In genomic region chr11:107590460-107591097, GRCh38 we compare ENCODE assay signal across 8 cellular contexts. TPM values are rescaled to one million over a fixed set of nuclear protein-coding genes. Genes with fewer than 3 reads are reported as not detected.
A peak's percentile ranks its signal among the peaks of the same experiment; 100 is the strongest.
DNase-seq lines count a peak whose midpoint lies in the region; ATAC-seq and TF ChIP-seq lines count a peak whose summit lies in the region.

No MANE protein-coding gene starts in this region.

- H3K9me3 ChIP-seq in MM.1S (replicated peaks; ENCODE audit: insufficient read depth, low read length), result no peaks in the 10 kb centered on the region

- peak overlapping the region; percentile 93 for H2AFZ ChIP-seq in MM.1S (ENCODE audit: low read length)

- H4K20me1 ChIP-seq in MM.1S (ENCODE audit: insufficient read depth, low read length), result no peaks in the 10 kb centered on the region

- H3K4me1 ChIP-seq in MM.1S (ENCODE audit: low read length), result no peaks in the 10 kb centered on the region

- H3K27ac ChIP-seq in MM.1S (ENCODE audit: low read length) (no peak overlapping the region), dorsolateral prefrontal cortex (peak overlapping the region in 20 of 59 donors; percentile 10 to 87 (median 80))

- TF ChIP-seq CTCF in GM13977 (IDR thresholded peaks at IDR 0.05; ENCODE audit: extremely low read depth, insufficient read depth, missing control alignments), result no peak
- no peak for TF ChIP-seq CTCF in MM.1S (IDR thresholded peaks at IDR 0.05; ENCODE audit: low read length)
- TF ChIP-seq CTCF in dorsolateral prefrontal cortex (IDR thresholded peaks at IDR 0.05 in 54 of 56, conservative IDR thresholded peaks at IDR 0.05 in 2 of 56; ENCODE audit: low read depth in 1 of 56, partially characterized antibody in 56 of 56), result no peak

- H3K4me3 ChIP-seq in MM.1S (ENCODE audit: low read length) (peak overlapping the region; percentile 89), dorsolateral prefrontal cortex (peak overlapping the region; percentile 51 to 86 (median 76))

- POLR2A ChIA-PET in naive thymus-derived CD8-positive, alpha-beta T cell (lab: Charles Lee), result interaction anchor here (0.9 kb wide), 1 partner anchor 18 kb away, joined by 3 read pairs; no protein-coding TSS in a partner anchor

- H3K36me3 ChIP-seq in MM.1S (replicated peaks; ENCODE audit: insufficient read depth, low read length), result no peaks in the 10 kb centered on the region

- peaks cover 0 to 5% (median 0%) of the 10 kb centered on the region in 9 donors for H3K9me3 Mint-ChIP-seq in naive thymus-derived CD8-positive, alpha-beta T cell

- H3K4me1 Mint-ChIP-seq in naive thymus-derived CD8-positive, alpha-beta T cell, result peaks cover 13 to 29% (median 27%) of the 10 kb centered on the region in 4 donors

- ATAC-seq in naive thymus-derived CD8-positive, alpha-beta T cell, result peak; percentile 26 to 40
- ATAC-seq in HG03342 (IDR thresholded peaks at IDR 0.05; ENCODE audit: unreplicated experiment), result no peak

- H3K27me3 ChIP-seq in MM.1S (replicated peaks; ENCODE audit: insufficient read depth, low read length) (no peaks in the 10 kb centered on the region), dorsolateral prefrontal cortex (peaks cover 0 to 36% (median 0%) of the 10 kb centered on the region in 45 donors)

- H3K36me3 Mint-ChIP-seq in naive thymus-derived CD8-positive, alpha-beta T cell, result peaks cover 0 to 12% (median 3%) of the 10 kb centered on the region in 3 donors

- peak overlapping the region in 5 of 10 donors; percentile 25 to 90 (median 58) for H3K27ac Mint-ChIP-seq in naive thymus-derived CD8-positive, alpha-beta T cell

- no peaks in the 10 kb centered on the region for H3K9me2 ChIP-seq in MM.1S (replicated peaks; ENCODE audit: insufficient read depth, low read length)

- DNase-seq in GM13977 (ENCODE audit: low spot score) (peak; percentile 32), MM.1S (no peak), dorsolateral prefrontal cortex (no peak), OCI-M2 (lab: John Stamatoyannopoulos, UW; ENCODE audit: unreplicated experiment) (no peak), NOMO-1 (lab: John Stamatoyannopoulos, UW; ENCODE audit: unreplicated experiment in 2 of 2) (no peak)
- peak in 5 of 10 donors; percentile 7 to 60 (median 22) for DNase-seq in naive thymus-derived CD8-positive, alpha-beta T cell
- DNase-seq in effector CD8-positive, alpha-beta T cell (lab: John Stamatoyannopoulos, UW), result no peak

- peak overlapping the region; percentile 23; the same call in 1 of the 2 replicates for H3K9ac ChIP-seq in MM.1S (ENCODE audit: low read length)

- intact Hi-C loops in dorsolateral prefrontal cortex (cut with DNase I), result no loop called here

- no peaks in the 10 kb centered on the region for H3F3A ChIP-seq in MM.1S (ENCODE audit: insufficient read depth, low read length)

- peak overlapping the region; percentile 81 to 95 (median 88) for H3K4me3 Mint-ChIP-seq in naive thymus-derived CD8-positive, alpha-beta T cell

- in situ Hi-C loops in GM13977 (cut with MboI; ENCODE audit: low pct_unique_long_range_greater_than_20kb, low sequenced_read_pairs, unreplicated experiment), result no loop called here

- no peaks in the 10 kb centered on the region for H3K79me2 ChIP-seq in MM.1S (ENCODE audit: low read length)

- peaks cover 60 to 89% (median 83%) of the 10 kb centered on the region in 5 donors for H3K27me3 Mint-ChIP-seq in naive thymus-derived CD8-positive, alpha-beta T cell

- H3K4me2 ChIP-seq in MM.1S (ENCODE audit: low read depth, low read length), result peak overlapping the region; percentile 90

RNA-seq across cellular contexts. Expression of gene ELMOD1, which starts 0.4 kb away (rescaled TPM):
- total RNA-seq in dorsolateral prefrontal cortex, result 100 to 1,000 TPM in 59 of 120 experiments, 10 to 100 TPM in 61; 25.6 to 132 (median 99.7) TPM
- not detected for total RNA-seq in naive thymus-derived CD8-positive, alpha-beta T cell
- polyA plus RNA-seq in naive thymus-derived CD8-positive, alpha-beta T cell, result not detected

RNA-seq across cellular contexts. Expression of gene ALKBH8, which starts 25.0 kb away (rescaled TPM):
- 10 to 100 TPM in 27 of 120 experiments, 1 to 10 TPM in 93; 2.9 to 14.5 (median 8.3) TPM for total RNA-seq in dorsolateral prefrontal cortex
- 10 to 100 TPM; 18.1 to 18.2 TPM for total RNA-seq in naive thymus-derived CD8-positive, alpha-beta T cell
- polyA plus RNA-seq in naive thymus-derived CD8-positive, alpha-beta T cell, result 10 to 100 TPM in 2 of 3 donors, 1 to 10 TPM in 1; 6.1 to 11.9 (median 10.9) TPM

Comparison
In these comparisons a context has a peak if more than half of its experiments do, and no peak if none do; other contexts are left out.
1. RNA of gene ELMOD1, which starts 0.4 kb away (total RNA-seq): 25.6 to 132 TPM in dorsolateral prefrontal cortex; not detected in naive thymus-derived CD8-positive, alpha-beta T cell; every median in the first group is over 10 times any median in the second.